In genomic region chr12:77065361-77066204, GRCh38 we compare ENCODE assay signal across 8 cellular contexts. TPM values are rescaled to one million over a fixed set of nuclear protein-coding genes. Genes with fewer than 3 reads are reported as not detected.
A peak's percentile ranks its signal among the peaks of the same experiment; 100 is the strongest.
DNase-seq lines count a peak whose midpoint lies in the region; ATAC-seq and TF ChIP-seq lines count a peak whose summit lies in the region.

E2F7 (minus strand) TSS chr12:77065569; CDS start chr12:77064635, 934 bp downstream.

- H3K27me3 Mint-ChIP-seq in CD8-positive, alpha-beta T cell (ENCODE audit: low read depth): peaks cover 33% of the 10 kb centered on the region
- peaks cover 19% of the 10 kb centered on the region for H3K27me3 Mint-ChIP-seq in activated CD4-positive, alpha-beta memory T cell treated with anti-CD3 and anti-CD28 coated beads for 36 hours

- DNase-seq in CD8-positive, alpha-beta T cell: peak; percentile 54 to 81 (median 70)
- peak; percentile 98 for DNase-seq in HK-2 (ENCODE audit: unreplicated experiment)
- DNase-seq in NCI-H82 (lab: John Stamatoyannopoulos, UW): peak; percentile 97
- DNase-seq in activated CD4-positive, alpha-beta memory T cell treated with anti-CD3 and anti-CD28 coated beads for 36 hours: peak; percentile 91
- peak; percentile 66 for DNase-seq in effector CD4-positive, alpha-beta T cell
- peak; percentile 87 for DNase-seq in lung (ENCODE audit: low spot score)
- DNase-seq in stimulated activated CD4-positive, alpha-beta T cell treated with anti-CD3 and anti-CD28 coated beads, TNF-alpha, amount 100 ng/mL, for 24 hours (ENCODE audit: low read depth in 3 of 3): peak; percentile 69 to 89 (median 74)

- peaks cover 9% of the 10 kb centered on the region for H3K27me3 ChIP-seq in CD8-positive, alpha-beta T cell (ENCODE audit: insufficient read depth, low read length)
- no peaks in the 10 kb centered on the region for H3K27me3 ChIP-seq in lung (ENCODE audit: control insufficient read depth, insufficient read depth)

- intact Hi-C loops in CD8-positive, alpha-beta T cell (cut with DNase I, micrococcal nuclease): no loop called here
- intact Hi-C loops in activated CD4-positive, alpha-beta memory T cell treated with anti-CD3 and anti-CD28 coated beads for 36 hours (cut with micrococcal nuclease): loop anchor here (2.0 to 10.0 kb wide), 4 partner anchors 187 to 981 kb away; partner anchors contain the start of genes CSRP2, NAP1L1 and ZDHHC17

- POLR2A ChIA-PET in CD8-positive, alpha-beta T cell (lab: Charles Lee): no interaction called here
- POLR2A ChIA-PET in activated CD4-positive, alpha-beta memory T cell treated with anti-CD3 and anti-CD28 coated beads for 36 hours (lab: Charles Lee): no interaction called here

- H3K36me3 Mint-ChIP-seq in CD8-positive, alpha-beta T cell: no peaks in the 10 kb centered on the region
- H3K36me3 Mint-ChIP-seq in activated CD4-positive, alpha-beta memory T cell treated with anti-CD3 and anti-CD28 coated beads for 36 hours: peaks cover 15% of the 10 kb centered on the region

- H3K4me3 ChIP-seq in CD8-positive, alpha-beta T cell (ENCODE audit: low read depth, low read length): peak within 1 kb of the TSS; percentile 62
- H3K4me3 ChIP-seq in lung: peak within 1 kb of the TSS; percentile 62

- peaks cover 10% of the 10 kb centered on the region for H3K4me1 Mint-ChIP-seq in CD8-positive, alpha-beta T cell (ENCODE audit: low read depth)
- H3K4me1 Mint-ChIP-seq in activated CD4-positive, alpha-beta memory T cell treated with anti-CD3 and anti-CD28 coated beads for 36 hours (ENCODE audit: low read depth): peaks cover 8% of the 10 kb centered on the region

- no peaks in the 10 kb centered on the region for H3K9me3 ChIP-seq in CD8-positive, alpha-beta T cell (ENCODE audit: low read length)
- H3K9me3 ChIP-seq in lung (ENCODE audit: control insufficient read depth in 2 of 2, insufficient read depth in 1 of 2, low read length in 1 of 2): peaks cover 0 to 2% of the 10 kb centered on the region in 2 donors

- H3K27ac Mint-ChIP-seq in CD8-positive, alpha-beta T cell: no peak within 1 kb of the TSS
- H3K27ac Mint-ChIP-seq in activated CD4-positive, alpha-beta memory T cell treated with anti-CD3 and anti-CD28 coated beads for 36 hours: no peak within 1 kb of the TSS

- peak; percentile 86 for ATAC-seq in CD8-positive, alpha-beta T cell
- ATAC-seq in GM19463 (IDR thresholded peaks at IDR 0.05; ENCODE audit: unreplicated experiment): peak; percentile 66
- peak; percentile 96 for ATAC-seq in lung (ENCODE audit: insufficient read depth, low FRiP score)

- H3K4me3 Mint-ChIP-seq in CD8-positive, alpha-beta T cell: peak within 1 kb of the TSS; percentile 85
- peak within 1 kb of the TSS; percentile 77 for H3K4me3 Mint-ChIP-seq in activated CD4-positive, alpha-beta memory T cell treated with anti-CD3 and anti-CD28 coated beads for 36 hours

- CTCF ChIA-PET in CD8-positive, alpha-beta T cell (lab: Charles Lee): no interaction called here
- CTCF ChIA-PET in activated CD4-positive, alpha-beta memory T cell treated with anti-CD3 and anti-CD28 coated beads for 36 hours (lab: Charles Lee): interaction anchor here (0.9 kb wide), 1 partner anchor 16 kb away, joined by 3 read pairs; no protein-coding TSS in a partner anchor

- TF ChIP-seq CTCF in CD8-positive, alpha-beta T cell (IDR thresholded peaks at IDR 0.05): no peak
- TF ChIP-seq CTCF in lung (IDR thresholded peaks at IDR 0.05; ENCODE audit: control extremely low read depth, extremely low read depth): no peak

- H3K27ac ChIP-seq in CD8-positive, alpha-beta T cell (ENCODE audit: low read depth, low read length): no peak within 1 kb of the TSS
- peak within 1 kb of the TSS in 1 of 2 donors; percentile 6 for H3K27ac ChIP-seq in lung (ENCODE audit: low read depth in 1 of 2, low read length in 1 of 2)

- H3K4me1 ChIP-seq in CD8-positive, alpha-beta T cell (ENCODE audit: insufficient read depth, low read length): peaks cover 5% of the 10 kb centered on the region
- peaks cover 0 to 2% of the 10 kb centered on the region in 2 donors for H3K4me1 ChIP-seq in lung (ENCODE audit: control insufficient read depth in 2 of 2, insufficient read depth in 2 of 2, low read length in 2 of 2)

- H3K36me3 ChIP-seq in CD8-positive, alpha-beta T cell (ENCODE audit: insufficient read depth, low read length): no peaks in the 10 kb centered on the region
- no peaks in the 10 kb centered on the region for H3K36me3 ChIP-seq in lung (ENCODE audit: control insufficient read depth in 2 of 2, insufficient read depth in 2 of 2, low read length in 2 of 2)

- WGBS in lung, 2 donors: 0% methylated on average over 60 to 87 of the region's 87 CpGs

- H3K9me3 Mint-ChIP-seq in CD8-positive, alpha-beta T cell: no peaks in the 10 kb centered on the region
- no peaks in the 10 kb centered on the region for H3K9me3 Mint-ChIP-seq in activated CD4-positive, alpha-beta memory T cell treated with anti-CD3 and anti-CD28 coated beads for 36 hours

RNA-seq across cellular contexts. Expression of gene E2F7, which starts in this region (rescaled TPM):
- total RNA-seq in CD8-positive, alpha-beta T cell: under 1 TPM in 1 of 2 experiments, not detected in 1; 0.38 TPM
- total RNA-seq in activated CD4-positive, alpha-beta memory T cell treated with anti-CD3 and anti-CD28 coated beads for 36 hours: 1 to 10 TPM; 5.8 to 6.0 TPM
- 1 to 10 TPM in 1 of 2 donors, under 1 TPM in 1; 0.77 to 2.3 TPM for total RNA-seq in lung
- under 1 TPM; 0.24 to 0.31 TPM for polyA plus RNA-seq in lung

Comparison
In these comparisons a context has a peak if more than half of its experiments do, and no peak if none do; other contexts are left out.
1. Peak in DNase-seq, ATAC-seq and H3K4me3 ChIP-seq in CD8-positive, alpha-beta T cell; RNA of the gene not detected or under 1 TPM.